10 cellular contexts compared by ENCODE assay signal in the genomic region with DNA sequence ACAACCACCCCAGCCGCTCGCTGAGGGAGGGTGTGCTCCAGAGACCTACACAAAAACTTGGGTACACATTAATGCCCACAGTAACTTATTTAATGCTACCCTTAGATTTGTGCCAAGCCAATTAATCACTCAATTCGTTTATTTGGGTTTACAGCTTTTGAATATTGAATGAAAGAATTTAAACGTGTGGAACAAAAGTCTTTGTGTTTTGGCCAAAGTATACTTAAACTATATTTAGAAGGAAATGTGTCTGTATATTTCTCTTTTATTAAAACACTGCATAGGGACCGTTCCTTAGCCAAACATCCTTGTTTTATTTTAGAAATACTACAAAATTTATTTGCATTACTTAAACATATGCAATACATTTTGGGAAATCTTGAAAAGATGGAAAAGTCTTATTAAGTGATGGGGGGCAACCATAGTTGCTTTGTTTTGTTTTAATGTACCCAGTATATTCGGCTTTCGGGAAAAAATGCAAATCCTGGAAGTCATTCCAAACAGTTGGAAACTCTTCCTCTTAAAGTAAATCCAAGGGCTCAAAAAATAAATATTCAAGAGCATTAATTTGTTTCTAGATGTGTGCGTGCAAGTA. TPM values are rescaled to one million over a fixed set of nuclear protein-coding genes. Genes with fewer than 3 reads are reported as not detected.
A peak's percentile ranks its signal among the peaks of the same experiment; 100 is the strongest.
DNase-seq lines count a peak whose midpoint lies in the region; ATAC-seq and TF ChIP-seq lines count a peak whose summit lies in the region.
"Had no signal": no experiment of that assay in that cellular context is flagged by ENCODE, and none has a peak within 500 bp of the region (broad histone marks: within the 10 kb centered on the region; RNA-seq: fewer than 3 reads in every experiment).

No MANE protein-coding gene starts in this region.

- WGBS in upper lobe of left lung, 2 donors, result 54 to 55% methylated on average over 8 of the region's 8 CpGs

- no peaks in the 10 kb centered on the region for H3K9me3 Mint-ChIP-seq in naive B cell
- H3K9me3 Mint-ChIP-seq: activated T-cell treated with anti-CD3 and anti-CD28 coated beads, Interleukin-2, amount 50 U/mL, for 72 hours had no signal

- no peaks in the 10 kb centered on the region for H3K36me3 ChIP-seq in cardiac muscle cell
- no peaks in the 10 kb centered on the region for H3K36me3 ChIP-seq in colonic mucosa
- H3K36me3 ChIP-seq in upper lobe of left lung, result no peaks in the 10 kb centered on the region

- no peaks in the 10 kb centered on the region for H3K9me3 ChIP-seq in cardiac muscle cell (ENCODE audit: low read depth)
- no peaks in the 10 kb centered on the region for H3K9me3 ChIP-seq in colonic mucosa
- no peaks in the 10 kb centered on the region for H3K9me3 ChIP-seq in upper lobe of left lung

- H3K27me3 ChIP-seq in cardiac muscle cell, result no peaks in the 10 kb centered on the region
- H3K27me3 ChIP-seq in colonic mucosa, result no peaks in the 10 kb centered on the region
- no peaks in the 10 kb centered on the region for H3K27me3 ChIP-seq in upper lobe of left lung

- peaks cover 0 to 12% (median 0%) of the 10 kb centered on the region in 3 donors for H3K27me3 Mint-ChIP-seq in naive B cell

- H3K27ac Mint-ChIP-seq in naive B cell, result peak overlapping the region in 2 of 6 donors; percentile 59 to 68
- H3K27ac Mint-ChIP-seq: activated T-cell treated with anti-CD3 and anti-CD28 coated beads, Interleukin-2, amount 50 U/mL, for 72 hours had no signal

- H3K4me3 ChIP-seq in cardiac muscle cell, result peak overlapping the region; percentile 4
- no peak overlapping the region for H3K4me3 ChIP-seq in colonic mucosa
- H3K4me3 ChIP-seq in upper lobe of left lung, result peak overlapping the region in 3 of 4 donors; percentile 24 to 37 (median 30)

- no peak for TF ChIP-seq CTCF in cardiac muscle cell (IDR thresholded peaks at IDR 0.05; ENCODE audit: low read depth, low read length)
- no peak for TF ChIP-seq CTCF in colonic mucosa (IDR thresholded peaks at IDR 0.05)
- no peak for TF ChIP-seq CTCF in upper lobe of left lung (IDR thresholded peaks at IDR 0.05)

- H3K4me1 Mint-ChIP-seq in naive B cell, result peaks cover 49 to 85% (median 78%) of the 10 kb centered on the region in 3 donors

- H3K9ac ChIP-seq in colonic mucosa (ENCODE audit: low read depth in 2 of 2, low read length in 2 of 2), result peak overlapping the region in 1 of 2 donors; percentile 7

- peak overlapping the region in 7 of 8 donors; percentile 50 to 94 (median 78) for H3K4me3 Mint-ChIP-seq in naive B cell
- H3K4me3 Mint-ChIP-seq: activated T-cell treated with anti-CD3 and anti-CD28 coated beads, Interleukin-2, amount 50 U/mL, for 72 hours had no signal

- peaks cover 85% of the 10 kb centered on the region for H3K4me1 ChIP-seq in cardiac muscle cell (ENCODE audit: low read depth)
- no peaks in the 10 kb centered on the region for H3K4me1 ChIP-seq in colonic mucosa
- H3K4me1 ChIP-seq in upper lobe of left lung, result peaks cover 38 to 75% (median 52%) of the 10 kb centered on the region in 4 donors

- H3K36me3 Mint-ChIP-seq in naive B cell, result no peaks in the 10 kb centered on the region

- ATAC-seq in Right ventricle myocardium superior (ENCODE audit: poor library complexity) (no peak), naive B cell (ENCODE audit: low read depth in 2 of 2) (no peak), upper lobe of left lung (ENCODE audit: low FRiP score in 2 of 2) (no peak), GM18867 (IDR thresholded peaks at IDR 0.05; ENCODE audit: unreplicated experiment) (no peak)
- ATAC-seq: activated T-cell treated with anti-CD3 and anti-CD28 coated beads, Interleukin-2, amount 50 U/mL, for 72 hours had no signal

- TF ChIP-seq POLR2A in upper lobe of left lung (IDR thresholded peaks at IDR 0.05), result no peak

- TF ChIP-seq EP300 in upper lobe of left lung (IDR thresholded peaks at IDR 0.05), result no peak

- DNase-seq in cardiac muscle cell (ENCODE audit: low read depth in 1 of 2, low spot score in 1 of 2) (no peak), Right ventricle myocardium superior (no peak), colonic mucosa (no peak), naive B cell (no peak), upper lobe of left lung (no peak), islet precursor cell (no peak)
- DNase-seq in stimulated activated CD4-positive, alpha-beta T cell treated with anti-CD3 and anti-CD28 coated beads, Interleukin-12 subunit alpha, Interleukin-12 subunit beta, amount 100 ng/mL, for 4 hours, result no peak
- DNase-seq: activated T-cell treated with anti-CD3 and anti-CD28 coated beads, Interleukin-2, amount 50 U/mL, for 72 hours had no signal

- intact Hi-C loops in Right ventricle myocardium superior (cut with DNase I), result no loop called here
- intact Hi-C loops in colonic mucosa (cut with DNase I), result no loop called here

- H3K27ac ChIP-seq in cardiac muscle cell, result peak overlapping the region; percentile 98
- H3K27ac ChIP-seq in colonic mucosa, result peak overlapping the region; percentile 60
- peak overlapping the region in 2 of 4 donors; percentile 74 to 79 for H3K27ac ChIP-seq in upper lobe of left lung

RNA-seq across cellular contexts. Expression of gene ZNF608, which starts 11.8 kb away (rescaled TPM):
- total RNA-seq in cardiac muscle cell (75.0 and 115 TPM in 2 replicates), Right ventricle myocardium superior (8.6 TPM), colonic mucosa (10 to 100 TPM; 14.6 to 20.0 TPM), upper lobe of left lung (10 to 100 TPM; 21.8 to 54.9 (median 41.7) TPM)
- polyA plus RNA-seq in cardiac muscle cell (39.9 and 61.3 TPM in 2 replicates), naive B cell (ENCODE audit: low read depth in 6 of 6) (1 to 10 TPM; 3.7 to 8.7 (median 6.0) TPM)
- total RNA-seq: T-helper 2 cell treated with Interferon-gamma antibody and Interleukin-4, amounts not matched to agents 100 ng/mL and 5 ng/mL, for 36 hours had no signal
